ENCODE assay signal across 8 cellular contexts in genomic region chr19:55599468-55600335, GRCh38. TPM values are rescaled to one million over a fixed set of nuclear protein-coding genes. Genes with fewer than 3 reads are reported as not detected.
DNase-seq lines count a peak whose midpoint lies in the region; FAIRE-seq and TF ChIP-seq lines count a peak whose summit lies in the region.

FIZ1 (minus strand) TSS chr19:55599517; CDS start chr19:55597865, 1,652 bp downstream.
ZNF524 (plus strand) TSS chr19:55600288; CDS start chr19:55602113, 1,825 bp downstream.

- DNase-seq in GF-D8 (lab: John Stamatoyannopoulos, UW) (peak; percentile 94), HFF-Myc (ENCODE audit: extremely low read depth, low read depth) (peak; percentile 92), NB4 (ENCODE audit: low read depth) (peak; percentile 96), SK-N-DZ (ENCODE audit: low spot score) (peak; percentile 95), frontal cortex (ENCODE audit: low spot score in 2 of 2) (peak; percentile 93 to 97), non-pigmented ciliary epithelial cell (ENCODE audit: low read depth) (peak; percentile 94), superior temporal gyrus (ENCODE audit: extremely low spot score) (peak; percentile 99)
- DNase-seq in activated naive CD4-positive, alpha-beta T cell treated with Interleukin-2 at 50 U/mL for 16 hours = peak; percentile 97

- H3K4me3 ChIP-seq in HFF-Myc (replicated peaks; ENCODE audit: low read depth, low read length) (peak within 1 kb of the TSS; percentile 80), NB4 (ENCODE audit: low read depth, low read length) (peak within 1 kb of the TSS; percentile 67)

- TF ChIP-seq POLR2A in NB4 (IDR thresholded peaks at IDR 0.05; ENCODE audit: extremely low read depth, insufficient read length) = no peak

- FAIRE-seq in frontal cortex (lab: Jason Lieb, UNC) = no peak

- TF ChIP-seq CTCF in HFF-Myc (IDR thresholded peaks at IDR 0.05; ENCODE audit: low read depth, low read length, missing control alignments) (no peak), NB4 (IDR thresholded peaks at IDR 0.05; ENCODE audit: low read depth, low read length) (no peak)

RNA-seq across cellular contexts. Expression of gene FIZ1, which starts in this region (rescaled TPM):
- polyA plus RNA-seq in SK-N-DZ (2014; cell fraction: cytosol; rRNA removed) = 1.8 and 3.6 TPM in 2 replicates
- polyA plus RNA-seq in SK-N-DZ (2014; cell fraction: nucleus; rRNA removed) = 4.3 and 9.4 TPM in 2 replicates
- 3.3 TPM for total RNA-seq in frontal cortex

RNA-seq across cellular contexts. Expression of gene ZNF524, which starts in this region (rescaled TPM):
- 1.8 and 4.2 TPM in 2 replicates for polyA plus RNA-seq in SK-N-DZ (2014; cell fraction: cytosol; rRNA removed)
- 5.2 and 8.7 TPM in 2 replicates for polyA plus RNA-seq in SK-N-DZ (2014; cell fraction: nucleus; rRNA removed)
- total RNA-seq in frontal cortex = 2.9 TPM

Comparison
In these comparisons a context has a peak if more than half of its experiments do, and no peak if none do; other contexts are left out.
1. Peak in every context shown above with its lines: DNase-seq and H3K4me3 ChIP-seq.